8 cellular contexts compared by ENCODE assay signal in the genomic region with DNA sequence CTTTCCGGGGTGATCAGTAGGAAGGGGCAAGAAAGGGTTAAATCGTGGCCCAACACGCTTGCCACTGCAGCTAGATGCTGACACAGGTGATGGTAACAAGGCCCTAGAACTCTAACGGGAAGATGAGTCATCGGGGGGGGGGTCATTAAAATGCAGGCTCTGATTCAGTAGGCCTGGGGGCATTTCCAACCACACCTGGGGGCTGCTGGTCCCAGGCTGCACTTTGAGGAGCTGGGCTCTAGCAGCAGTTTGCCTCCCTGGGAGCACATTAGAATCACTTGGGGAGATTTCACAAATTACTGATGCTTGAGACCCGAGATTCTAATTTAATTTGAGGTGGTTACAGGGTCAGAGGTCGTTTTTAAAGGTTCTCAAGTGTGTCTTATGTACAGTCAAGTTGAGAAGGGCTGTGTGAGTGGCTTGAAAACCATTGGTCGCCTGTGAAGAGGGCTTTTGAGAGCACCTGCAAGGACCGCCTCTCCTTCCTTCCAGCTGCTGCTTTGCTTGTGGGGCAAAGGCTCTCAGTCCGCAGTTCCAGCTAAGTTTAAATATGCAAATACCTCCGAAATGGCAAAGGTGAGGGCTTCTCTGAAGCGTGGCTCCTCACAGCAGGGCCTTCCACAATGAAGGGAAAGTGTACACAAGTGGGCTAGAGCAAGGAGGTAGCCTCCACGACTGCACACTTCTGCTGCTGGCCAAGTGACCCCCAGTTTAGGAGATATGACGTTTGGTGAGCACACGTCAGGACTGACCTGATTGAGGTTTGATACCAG.
A peak's percentile ranks its signal among the peaks of the same experiment; 100 is the strongest.
DNase-seq lines count a peak whose midpoint lies in the region; ATAC-seq and TF ChIP-seq lines count a peak whose summit lies in the region.

No MANE protein-coding gene starts in this region.

- no peaks in the 10 kb centered on the region for H3K27me3 Mint-ChIP-seq in stimulated activated naive B cell treated with anti-CD40 and anti-IgM and Interleukin-4, amounts not matched to agents 10 μg/mL and 1 μg/mL and 100 μg/mL, for 72 hours
- peaks cover 5% of the 10 kb centered on the region for H3K27me3 Mint-ChIP-seq in chondrocyte (ENCODE audit: low read depth)
- peaks cover 2% of the 10 kb centered on the region for H3K27me3 Mint-ChIP-seq in T-helper 2 cell treated with Interferon-gamma antibody and Interleukin-4, amounts not matched to agents 5 μg/mL and 100 μg/mL, for 36 hours (ENCODE audit: low read depth)

- H3K9me3 Mint-ChIP-seq in stimulated activated naive B cell treated with anti-CD40 and anti-IgM and Interleukin-4, amounts not matched to agents 10 μg/mL and 1 μg/mL and 100 μg/mL, for 72 hours, result no peaks in the 10 kb centered on the region
- no peaks in the 10 kb centered on the region for H3K9me3 Mint-ChIP-seq in chondrocyte (ENCODE audit: low read depth)
- H3K9me3 Mint-ChIP-seq in T-helper 2 cell treated with Interferon-gamma antibody and Interleukin-4, amounts not matched to agents 5 μg/mL and 100 μg/mL, for 36 hours, result no peaks in the 10 kb centered on the region

- peak overlapping the region; percentile 95 for H3K27ac Mint-ChIP-seq in stimulated activated naive B cell treated with anti-CD40 and anti-IgM and Interleukin-4, amounts not matched to agents 10 μg/mL and 1 μg/mL and 100 μg/mL, for 72 hours
- no peak overlapping the region for H3K27ac Mint-ChIP-seq in chondrocyte (ENCODE audit: unreplicated experiment)
- H3K27ac Mint-ChIP-seq in T-helper 2 cell treated with Interferon-gamma antibody and Interleukin-4, amounts not matched to agents 5 μg/mL and 100 μg/mL, for 36 hours, result no peak overlapping the region

- peak; percentile 31 for DNase-seq in NCI-H2196 (lab: John Stamatoyannopoulos, UW; ENCODE audit: unreplicated experiment)
- DNase-seq in NCI-H2196 treated with DMSO at 0.1 percent for 48 hours (lab: John Stamatoyannopoulos, UW; ENCODE audit: unreplicated experiment), result no peak
- peak; percentile 85 for DNase-seq in NCI-H526 treated with DMSO at 0.1 percent for 48 hours (lab: John Stamatoyannopoulos, UW)
- DNase-seq in stimulated activated naive B cell treated with anti-CD40 and anti-IgM and Interleukin-4, amounts not matched to agents 10 μg/mL and 1 μg/mL and 100 μg/mL, for 72 hours, result peak; percentile 74
- DNase-seq in chondrocyte (ENCODE audit: low spot score), result no peak
- DNase-seq in T-helper 2 cell treated with Interferon-gamma antibody and Interleukin-4, amounts not matched to agents 5 μg/mL and 100 μg/mL, for 36 hours (ENCODE audit: low spot score), result no peak
- DNase-seq in HuH-7.5 (ENCODE audit: low spot score), result no peak

- no peak for TF ChIP-seq CTCF in chondrocyte (IDR thresholded peaks at IDR 0.05)

- H3K36me3 Mint-ChIP-seq in stimulated activated naive B cell treated with anti-CD40 and anti-IgM and Interleukin-4, amounts not matched to agents 10 μg/mL and 1 μg/mL and 100 μg/mL, for 72 hours, result no peaks in the 10 kb centered on the region
- H3K36me3 Mint-ChIP-seq in chondrocyte (ENCODE audit: low read depth), result no peaks in the 10 kb centered on the region
- H3K36me3 Mint-ChIP-seq in T-helper 2 cell treated with Interferon-gamma antibody and Interleukin-4, amounts not matched to agents 5 μg/mL and 100 μg/mL, for 36 hours (ENCODE audit: low read depth), result no peaks in the 10 kb centered on the region

- H3K4me1 Mint-ChIP-seq in stimulated activated naive B cell treated with anti-CD40 and anti-IgM and Interleukin-4, amounts not matched to agents 10 μg/mL and 1 μg/mL and 100 μg/mL, for 72 hours, result peaks cover 52 to 63% of the 10 kb centered on the region in 2 donors
- H3K4me1 Mint-ChIP-seq in chondrocyte (ENCODE audit: low read depth), result no peaks in the 10 kb centered on the region
- no peaks in the 10 kb centered on the region for H3K4me1 Mint-ChIP-seq in T-helper 2 cell treated with Interferon-gamma antibody and Interleukin-4, amounts not matched to agents 5 μg/mL and 100 μg/mL, for 36 hours (ENCODE audit: low read depth)

- peak; percentile 86 for ATAC-seq in HG02973 (IDR thresholded peaks at IDR 0.05; ENCODE audit: unreplicated experiment)
- peak; percentile 93 to 94 for ATAC-seq in stimulated activated naive B cell treated with anti-CD40 and anti-IgM and Interleukin-4, amounts not matched to agents 10 μg/mL and 1 μg/mL and 100 μg/mL, for 72 hours (replicated peaks)

- peak overlapping the region; percentile 15 to 55 for H3K4me3 Mint-ChIP-seq in stimulated activated naive B cell treated with anti-CD40 and anti-IgM and Interleukin-4, amounts not matched to agents 10 μg/mL and 1 μg/mL and 100 μg/mL, for 72 hours
- no peak overlapping the region for H3K4me3 Mint-ChIP-seq in chondrocyte (ENCODE audit: unreplicated experiment)
- H3K4me3 Mint-ChIP-seq in T-helper 2 cell treated with Interferon-gamma antibody and Interleukin-4, amounts not matched to agents 5 μg/mL and 100 μg/mL, for 36 hours, result no peak overlapping the region

Comparison
In these comparisons a context has a peak if more than half of its experiments do, and no peak if none do; other contexts are left out.
1. DNase-seq: peak in NCI-H2196 (single experiment), NCI-H526 treated with DMSO at 0.1 percent for 48 hours (single experiment) and stimulated activated naive B cell treated with anti-CD40 and anti-IgM and Interleukin-4, amounts not matched to agents 10 μg/mL and 1 μg/mL and 100 μg/mL, for 72 hours (single experiment); none in NCI-H2196 treated with DMSO at 0.1 percent for 48 hours (single experiment), chondrocyte (single experiment), T-helper 2 cell treated with Interferon-gamma antibody and Interleukin-4, amounts not matched to agents 5 μg/mL and 100 μg/mL, for 36 hours (single experiment) and HuH-7.5 (single experiment).
2. H3K4me3 Mint-ChIP-seq: peak in stimulated activated naive B cell treated with anti-CD40 and anti-IgM and Interleukin-4, amounts not matched to agents 10 μg/mL and 1 μg/mL and 100 μg/mL, for 72 hours (2 of 2); none in chondrocyte (single experiment) and T-helper 2 cell treated with Interferon-gamma antibody and Interleukin-4, amounts not matched to agents 5 μg/mL and 100 μg/mL, for 36 hours (single experiment).